17 cellular contexts compared by ENCODE assay signal in genomic region chrX:154000051-154000450, GRCh38. TPM values are rescaled to one million over a fixed set of nuclear protein-coding genes. Genes with fewer than 3 reads are reported as not detected.
A peak's percentile ranks its signal among the peaks of the same experiment; 100 is the strongest.
DNase-seq lines count a peak whose midpoint lies in the region; ATAC-seq and TF ChIP-seq lines count a peak whose summit lies in the region.
"Had no signal": no experiment of that assay in that cellular context is flagged by ENCODE, and none has a peak within 500 bp of the region (broad histone marks: within the 10 kb centered on the region; RNA-seq: fewer than 3 reads in every experiment).

No MANE protein-coding gene starts in this region.

- DNase-seq in DMS 273 treated with DMSO at 0.1 percent for 48 hours (lab: John Stamatoyannopoulos, UW) (peak; percentile 85), NCI-H1436 (lab: John Stamatoyannopoulos, UW) (peak; percentile 13), epithelial cell of prostate (ENCODE audit: low read depth, low spot score) (no peak), posterior cingulate gyrus (no peak), SHP77 (lab: John Stamatoyannopoulos, UW) (no peak)
- no peak for DNase-seq in CD4-positive, alpha-beta memory T cell
- DNase-seq: activated CD4-positive, alpha-beta T cell treated with anti-CD3 and anti-CD28 coated beads for 36 hours; activated gamma-delta T cell; head of caudate nucleus; midbrain; pancreas; T1000 had no signal

- H3K9me3 ChIP-seq in CD4-positive, alpha-beta memory T cell (ENCODE audit: control insufficient read depth in 1 of 2, low read length in 2 of 2) = no peaks in the 10 kb centered on the region
- H3K9me3 ChIP-seq: pancreas, thoracic aorta had no signal

- H3K9me3 Mint-ChIP-seq in nephron = peaks cover 14% of the 10 kb centered on the region
- peaks cover 0 to 2% (median 0%) of the 10 kb centered on the region in 8 donors for H3K9me3 Mint-ChIP-seq in CD4-positive, alpha-beta memory T cell

- TF ChIP-seq CTCF in nephron (IDR thresholded peaks at IDR 0.05; ENCODE audit: unreplicated experiment in 3 of 3) = no peak

- no peak overlapping the region for H3K4me3 Mint-ChIP-seq in nephron
- no peak overlapping the region for H3K4me3 Mint-ChIP-seq in CD4-positive, alpha-beta memory T cell
- H3K4me3 Mint-ChIP-seq: activated CD4-positive, alpha-beta T cell treated with anti-CD3 and anti-CD28 coated beads for 36 hours had no signal

- H3K36me3 ChIP-seq in CD4-positive, alpha-beta memory T cell (ENCODE audit: insufficient read depth, low read length) = no peaks in the 10 kb centered on the region
- H3K36me3 ChIP-seq: pancreas, thoracic aorta had no signal

- H3K27me3 Mint-ChIP-seq in nephron (ENCODE audit: low read depth) = no peaks in the 10 kb centered on the region
- H3K27me3 Mint-ChIP-seq in CD4-positive, alpha-beta memory T cell = no peaks in the 10 kb centered on the region
- H3K27me3 Mint-ChIP-seq: activated CD4-positive, alpha-beta T cell treated with anti-CD3 and anti-CD28 coated beads for 36 hours had no signal

- no peak for ATAC-seq in HG02938 (IDR thresholded peaks at IDR 0.05; ENCODE audit: unreplicated experiment)
- ATAC-seq: activated CD4-positive, alpha-beta T cell treated with anti-CD3 and anti-CD28 coated beads for 36 hours; HCT116; HepG2 had no signal

- H3K27ac Mint-ChIP-seq in nephron = peak overlapping the region; percentile 10 to 68 (median 50)
- no peak overlapping the region for H3K27ac Mint-ChIP-seq in CD4-positive, alpha-beta memory T cell
- H3K27ac Mint-ChIP-seq: activated CD4-positive, alpha-beta T cell treated with anti-CD3 and anti-CD28 coated beads for 36 hours had no signal

- peak overlapping the region; percentile 9 for H3K27ac ChIP-seq in epithelial cell of prostate
- no peak overlapping the region for H3K27ac ChIP-seq in CD4-positive, alpha-beta memory T cell (ENCODE audit: low read depth, low read length)
- H3K27ac ChIP-seq: pancreas, thoracic aorta had no signal

- CTCF ChIA-PET in CD4-positive, alpha-beta memory T cell (lab: Charles Lee; ENCODE audit: partially characterized antibody) = interaction anchor here (0.9 kb wide), 1 partner anchor 14 kb away, joined by 3 read pairs; no protein-coding TSS in a partner anchor

- intact Hi-C loops in posterior cingulate gyrus (cut with DNase I) = no loop called here
- intact Hi-C loops in CD4-positive, alpha-beta memory T cell (cut with micrococcal nuclease) = no loop called here

- H3K27me3 ChIP-seq in CD4-positive, alpha-beta memory T cell (ENCODE audit: insufficient read depth, low read length) = no peaks in the 10 kb centered on the region

- POLR2A ChIA-PET in CD4-positive, alpha-beta memory T cell (lab: Charles Lee; ENCODE audit: partially characterized antibody) = interaction anchor here (1.7 kb wide), 1 partner anchor 19 kb away, joined by 5 read pairs; the partner anchor contains the start of gene IRAK1

- H3K4me3 ChIP-seq in CD4-positive, alpha-beta memory T cell (ENCODE audit: low read length in 2 of 2) = no peak overlapping the region
- H3K4me3 ChIP-seq: pancreas, thoracic aorta had no signal

- peaks cover 15% of the 10 kb centered on the region for H3K4me1 ChIP-seq in CD4-positive, alpha-beta memory T cell (ENCODE audit: insufficient read depth, low read length)
- H3K4me1 ChIP-seq: pancreas had no signal

- no peaks in the 10 kb centered on the region for H3K36me3 Mint-ChIP-seq in nephron (ENCODE audit: low read depth)
- no peaks in the 10 kb centered on the region for H3K36me3 Mint-ChIP-seq in CD4-positive, alpha-beta memory T cell

- H3K4me1 Mint-ChIP-seq in nephron = peaks cover 11% of the 10 kb centered on the region
- H3K4me1 Mint-ChIP-seq in CD4-positive, alpha-beta memory T cell = peaks cover 8 to 18% (median 12%) of the 10 kb centered on the region in 4 donors

RNA-seq across cellular contexts. Expression of gene IRAK1, which starts 19.7 kb away (rescaled TPM):
- 10 to 100 TPM; 66.9 to 74.5 TPM for total RNA-seq in CD4-positive, alpha-beta memory T cell
- polyA plus RNA-seq in CD4-positive, alpha-beta memory T cell = 10 to 100 TPM; 38.1 to 64.5 TPM

RNA-seq across cellular contexts. Expression of gene TMEM187, which starts 27.5 kb away (rescaled TPM):
- total RNA-seq in CD4-positive, alpha-beta memory T cell = 10 to 100 TPM; 12.8 to 14.9 TPM
- 10 to 100 TPM; 10.4 to 23.8 TPM for polyA plus RNA-seq in CD4-positive, alpha-beta memory T cell

RNA-seq across cellular contexts. Expression of gene HCFC1, which starts 28.4 kb away (rescaled TPM):
- 10 to 100 TPM; 52.6 to 53.4 TPM for total RNA-seq in CD4-positive, alpha-beta memory T cell
- 10 to 100 TPM in 1 of 2 donors, 1 to 10 TPM in 1; 1.6 to 14.9 TPM for polyA plus RNA-seq in CD4-positive, alpha-beta memory T cell

RNA-seq across cellular contexts. Expression of gene RENBP, which starts 55.6 kb away (rescaled TPM):
- 10 to 100 TPM; 17.2 to 21.3 TPM for total RNA-seq in CD4-positive, alpha-beta memory T cell
- under 1 TPM in 1 of 2 donors, not detected in 1; 0.65 TPM for polyA plus RNA-seq in CD4-positive, alpha-beta memory T cell

Comparison
In these comparisons a context has a peak if more than half of its experiments do, and no peak if none do; other contexts are left out.
1. DNase-seq: peak in DMS 273 treated with DMSO at 0.1 percent for 48 hours (single experiment) and NCI-H1436 (single experiment); none in epithelial cell of prostate (single experiment), posterior cingulate gyrus (0 of 10), CD4-positive, alpha-beta memory T cell (0 of 5) and SHP77 (0 of 2).
2. H3K27ac Mint-ChIP-seq: peak in nephron (3 of 3); none in CD4-positive, alpha-beta memory T cell (0 of 7).